Comparison of ENCODE assay signal across 18 cellular contexts in genomic region chr16:19636436-19637267, GRCh38.
DNase-seq lines count a peak whose midpoint lies in the region; ATAC-seq, FAIRE-seq and TF ChIP-seq lines count a peak whose summit lies in the region.
"Had no signal": no experiment of that assay in that cellular context is flagged by ENCODE, and none has a peak within 500 bp of the region (broad histone marks: within the 10 kb centered on the region; RNA-seq: fewer than 3 reads in every experiment).

No MANE protein-coding gene starts in this region.

- FAIRE-seq in pancreas (lab: Jason Lieb, UNC) = no peak
- no peak for FAIRE-seq in small intestine (lab: Jason Lieb, UNC)
- FAIRE-seq: A204.1, GM12891, GM19239 had no signal

- DNase-seq in adipocyte (ENCODE audit: low read depth) (peak; percentile 28), dorsolateral prefrontal cortex (no peak), iris pigment epithelial cell (ENCODE audit: low read depth) (peak; percentile 17), suprapubic skin (ENCODE audit: low spot score in 2 of 2) (no peak), KG1 (lab: John Stamatoyannopoulos, UW) (no peak), H4 (ENCODE audit: low spot score) (no peak), pancreas (no peak), small intestine (no peak)
- DNase-seq: BE2C; CD4-positive, alpha-beta memory T cell; EL; GOT3; NCI-H1105; NK-92 treated with Interleukin-12 subunit alpha and Interleukin-12 subunit beta, amount 100 ng/mL, for 24 hours; Peyer's patch had no signal

- intact Hi-C loops in dorsolateral prefrontal cortex (cut with DNase I) = no loop called here
- intact Hi-C loops in pancreas (cut with DNase I) = no loop called here

- no peak for TF ChIP-seq EP300 in suprapubic skin (IDR thresholded peaks at IDR 0.05)

- H3K27ac ChIP-seq in dorsolateral prefrontal cortex (peak overlapping the region in 33 of 59 donors; percentile 0 to 65 (median 34)), suprapubic skin (peak overlapping the region; percentile 32), pancreas (no peak overlapping the region), small intestine (ENCODE audit: low read depth in 1 of 2, low read length in 1 of 2) (no peak overlapping the region)

- TF ChIP-seq CTCF in dorsolateral prefrontal cortex (IDR thresholded peaks at IDR 0.05 in 54 of 56, conservative IDR thresholded peaks at IDR 0.05 in 2 of 56; ENCODE audit: low read depth in 1 of 56, partially characterized antibody in 56 of 56) (no peak), suprapubic skin (IDR thresholded peaks at IDR 0.05) (no peak), pancreas (IDR thresholded peaks at IDR 0.05) (no peak)

- no peak for ATAC-seq in pancreas

- H3K27me3 ChIP-seq in adipocyte (replicated peaks; ENCODE audit: control insufficient read depth, insufficient read depth, low read length) (no peaks in the 10 kb centered on the region), dorsolateral prefrontal cortex (no peaks in the 10 kb centered on the region), suprapubic skin (no peaks in the 10 kb centered on the region), pancreas (no peaks in the 10 kb centered on the region), small intestine (ENCODE audit: control insufficient read depth in 2 of 2, insufficient read depth in 2 of 2, low read length in 2 of 2) (no peaks in the 10 kb centered on the region)
- H3K27me3 ChIP-seq: BE2C, Peyer's patch had no signal

- H3K4me1 ChIP-seq in adipocyte (ENCODE audit: control insufficient read depth, insufficient read depth, low read length) (peaks cover 11% of the 10 kb centered on the region), suprapubic skin (no peaks in the 10 kb centered on the region), pancreas (no peaks in the 10 kb centered on the region), small intestine (ENCODE audit: control insufficient read depth in 2 of 2, insufficient read depth in 1 of 2, low read depth in 1 of 2, low read length in 1 of 2) (no peaks in the 10 kb centered on the region)
- H3K4me1 ChIP-seq: BE2C, Peyer's patch had no signal

- H3K4me3 ChIP-seq in adipocyte (ENCODE audit: low read length) = no peak overlapping the region
- no peak overlapping the region for H3K4me3 ChIP-seq in dorsolateral prefrontal cortex
- H3K4me3 ChIP-seq in suprapubic skin = no peak overlapping the region
- no peak overlapping the region for H3K4me3 ChIP-seq in pancreas
- H3K4me3 ChIP-seq in small intestine (ENCODE audit: low read depth in 1 of 2, low read length in 2 of 2) = no peak overlapping the region
- H3K4me3 ChIP-seq: Peyer's patch had no signal

- H3K9ac ChIP-seq in adipocyte (ENCODE audit: low read length) = peak overlapping the region; percentile 4

- TF ChIP-seq POLR2A in suprapubic skin (IDR thresholded peaks at IDR 0.05) = no peak

- H3K36me3 ChIP-seq in adipocyte (ENCODE audit: control insufficient read depth, insufficient read depth, low read length, severe bottlenecking) (peaks cover 64% of the 10 kb centered on the region), suprapubic skin (peaks cover 69% of the 10 kb centered on the region), pancreas (peaks cover 0 to 25% (median 19%) of the 10 kb centered on the region in 3 donors), small intestine (ENCODE audit: control insufficient read depth in 2 of 2, insufficient read depth in 2 of 2, low read length in 2 of 2) (peaks cover 18 to 22% of the 10 kb centered on the region in 2 donors)

- 94% methylated on average over 7 of the region's 7 CpGs for WGBS in suprapubic skin
- 86 to 91% methylated on average over 7 of the region's 7 CpGs for WGBS in pancreas, 2 donors
- WGBS in small intestine, 3 donors = 85 to 94% (median 85%) methylated on average over 7 of the region's 7 CpGs

- H3K9me3 ChIP-seq in adipocyte (ENCODE audit: control insufficient read depth, low read length) (no peaks in the 10 kb centered on the region), suprapubic skin (no peaks in the 10 kb centered on the region), pancreas (no peaks in the 10 kb centered on the region), small intestine (ENCODE audit: control insufficient read depth, low read depth) (no peaks in the 10 kb centered on the region)
- H3K9me3 ChIP-seq: BE2C, Peyer's patch had no signal

Comparison
In these comparisons a context has a peak if more than half of its experiments do, and no peak if none do; other contexts are left out.
1. DNase-seq: peak in adipocyte (single experiment) and iris pigment epithelial cell (single experiment); none in dorsolateral prefrontal cortex (0 of 10), suprapubic skin (0 of 2), KG1 (single experiment), H4 (single experiment), pancreas (0 of 6) and small intestine (single experiment).
2. H3K27ac ChIP-seq: peak in dorsolateral prefrontal cortex (33 of 59) and suprapubic skin (single experiment); none in pancreas (0 of 4) and small intestine (0 of 2).